2 cellular contexts compared by ENCODE assay signal in the genomic region with DNA sequence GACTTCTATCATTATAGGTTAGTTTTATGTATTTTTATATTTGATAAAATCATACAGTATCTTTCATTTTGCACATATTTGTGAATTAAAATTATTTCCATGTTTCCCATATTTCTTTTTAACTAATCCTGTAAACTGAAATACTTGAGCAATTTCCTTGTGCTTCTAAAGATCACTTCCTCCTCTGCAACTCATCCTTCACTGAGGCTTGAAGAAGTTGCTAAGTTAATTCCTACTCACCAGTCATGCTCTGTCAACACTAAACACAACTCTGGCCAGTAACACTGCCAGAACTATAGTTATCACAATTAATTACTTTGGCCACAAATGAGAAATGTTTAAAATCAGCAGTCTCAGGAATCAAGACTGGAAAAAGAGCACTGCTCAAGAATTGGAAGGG.
TF ChIP-seq lines count a peak whose summit lies in the region.

No MANE protein-coding gene starts in this region.

TF ChIP-seq in HCT116, 20 proteins besides CTCF, POLR2A, EP300 and RAD21:
- TF ChIP-seq CBX3 (IDR thresholded peaks at IDR 0.05; ENCODE audit: low read depth) (no peak), EZH2phosphoT487 (IDR thresholded peaks at IDR 0.05; ENCODE audit: borderline replicate concordance) (no peak), ZFX (IDR thresholded peaks at IDR 0.05) (no peak), ELF1 (IDR thresholded peaks at IDR 0.05; ENCODE audit: borderline replicate concordance, low read depth) (no peak), SIN3A (IDR thresholded peaks at IDR 0.05; ENCODE audit: low read depth) (no peak), FOSL1 (IDR thresholded peaks at IDR 0.05; ENCODE audit: low read depth) (no peak), CEBPB (IDR thresholded peaks at IDR 0.05; ENCODE audit: low read depth) (no peak), ZNF274 (IDR thresholded peaks at IDR 0.05; ENCODE audit: low read depth, low read length) (no peak), ZBTB33 (IDR thresholded peaks at IDR 0.05; ENCODE audit: extremely low read depth, insufficient replicate concordance, low read length) (no peak)
- TF ChIP-seq, protein P1, sequence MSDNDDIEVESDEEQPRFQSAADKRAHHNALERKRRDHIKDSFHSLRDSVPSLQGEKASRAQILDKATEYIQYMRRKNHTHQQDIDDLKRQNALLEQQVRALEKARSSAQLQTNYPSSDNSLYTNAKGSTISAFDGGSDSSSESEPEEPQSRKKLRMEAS (IDR thresholded peaks at IDR 0.05), result no peak
- TF ChIP-seq, protein P2, sequence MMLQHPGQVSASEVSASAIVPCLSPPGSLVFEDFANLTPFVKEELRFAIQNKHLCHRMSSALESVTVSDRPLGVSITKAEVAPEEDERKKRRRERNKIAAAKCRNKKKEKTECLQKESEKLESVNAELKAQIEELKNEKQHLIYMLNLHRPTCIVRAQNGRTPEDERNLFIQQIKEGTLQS (IDR thresholded peaks at IDR 0.05), result no peak

TF ChIP-seq in HepG2, 621 proteins besides CTCF, POLR2A, EP300 and RAD21:
- TF ChIP-seq ZC3H13 (CRISPR knock-in tag; IDR thresholded peaks at IDR 0.05), result no peak
- no peak for TF ChIP-seq KDM3A (CRISPR knock-in tag; IDR thresholded peaks at IDR 0.05; ENCODE audit: low read depth)
- no peak for TF ChIP-seq REXO4 (CRISPR knock-in tag; IDR thresholded peaks at IDR 0.05; ENCODE audit: borderline replicate concordance)
- TF ChIP-seq MIER3 (CRISPR knock-in tag; IDR thresholded peaks at IDR 0.05; ENCODE audit: borderline replicate concordance), result no peak
- no peak for TF ChIP-seq MYPOP (CRISPR knock-in tag; IDR thresholded peaks at IDR 0.05)
- no peak for TF ChIP-seq CENPT (CRISPR knock-in tag; IDR thresholded peaks at IDR 0.05; ENCODE audit: low read depth)
- TF ChIP-seq ZNF263 (CRISPR knock-in tag; IDR thresholded peaks at IDR 0.05), result no peak
- TF ChIP-seq ZNF879 (CRISPR knock-in tag; IDR thresholded peaks at IDR 0.05), result no peak
- TF ChIP-seq LCORL (IDR thresholded peaks at IDR 0.05), result no peak
- no peak for TF ChIP-seq LCORL (CRISPR knock-in tag; IDR thresholded peaks at IDR 0.05)
- no peak for TF ChIP-seq ZFP62 (CRISPR knock-in tag; IDR thresholded peaks at IDR 0.05)
- TF ChIP-seq FOXA1 (IDR thresholded peaks at IDR 0.05), result no peak
- TF ChIP-seq FOXA1 (CRISPR knock-in tag; IDR thresholded peaks at IDR 0.05), result no peak
- TF ChIP-seq DZIP1 (CRISPR knock-in tag; IDR thresholded peaks at IDR 0.05), result no peak
- no peak for TF ChIP-seq TAF15 (IDR thresholded peaks at IDR 0.05; ENCODE audit: low read depth, low read length, poor library complexity, severe bottlenecking)
- TF ChIP-seq FIP1L1 (IDR thresholded peaks at IDR 0.05; ENCODE audit: borderline replicate concordance, insufficient read depth, low read depth, low read length), result no peak
- no peak for TF ChIP-seq ZBTB7A (CRISPR knock-in tag; IDR thresholded peaks at IDR 0.05)
- TF ChIP-seq, protein P3, sequence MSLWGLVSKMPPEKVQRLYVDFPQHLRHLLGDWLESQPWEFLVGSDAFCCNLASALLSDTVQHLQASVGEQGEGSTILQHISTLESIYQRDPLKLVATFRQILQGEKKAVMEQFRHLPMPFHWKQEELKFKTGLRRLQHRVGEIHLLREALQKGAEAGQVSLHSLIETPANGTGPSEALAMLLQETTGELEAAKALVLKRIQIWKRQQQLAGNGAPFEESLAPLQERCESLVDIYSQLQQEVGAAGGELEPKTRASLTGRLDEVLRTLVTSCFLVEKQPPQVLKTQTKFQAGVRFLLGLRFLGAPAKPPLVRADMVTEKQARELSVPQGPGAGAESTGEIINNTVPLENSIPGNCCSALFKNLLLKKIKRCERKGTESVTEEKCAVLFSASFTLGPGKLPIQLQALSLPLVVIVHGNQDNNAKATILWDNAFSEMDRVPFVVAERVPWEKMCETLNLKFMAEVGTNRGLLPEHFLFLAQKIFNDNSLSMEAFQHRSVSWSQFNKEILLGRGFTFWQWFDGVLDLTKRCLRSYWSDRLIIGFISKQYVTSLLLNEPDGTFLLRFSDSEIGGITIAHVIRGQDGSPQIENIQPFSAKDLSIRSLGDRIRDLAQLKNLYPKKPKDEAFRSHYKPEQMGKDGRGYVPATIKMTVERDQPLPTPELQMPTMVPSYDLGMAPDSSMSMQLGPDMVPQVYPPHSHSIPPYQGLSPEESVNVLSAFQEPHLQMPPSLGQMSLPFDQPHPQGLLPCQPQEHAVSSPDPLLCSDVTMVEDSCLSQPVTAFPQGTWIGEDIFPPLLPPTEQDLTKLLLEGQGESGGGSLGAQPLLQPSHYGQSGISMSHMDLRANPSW (CRISPR knock-in tag; IDR thresholded peaks at IDR 0.05; ENCODE audit: borderline replicate concordance), result no peak
- TF ChIP-seq ZNF792 (CRISPR knock-in tag; IDR thresholded peaks at IDR 0.05), result no peak
- TF ChIP-seq CSRNP2 (CRISPR knock-in tag; conservative IDR thresholded peaks at IDR 0.05; ENCODE audit: low read depth), result no peak
- no peak for TF ChIP-seq ZBTB37 (CRISPR knock-in tag; IDR thresholded peaks at IDR 0.05)
